In the genomic region with DNA sequence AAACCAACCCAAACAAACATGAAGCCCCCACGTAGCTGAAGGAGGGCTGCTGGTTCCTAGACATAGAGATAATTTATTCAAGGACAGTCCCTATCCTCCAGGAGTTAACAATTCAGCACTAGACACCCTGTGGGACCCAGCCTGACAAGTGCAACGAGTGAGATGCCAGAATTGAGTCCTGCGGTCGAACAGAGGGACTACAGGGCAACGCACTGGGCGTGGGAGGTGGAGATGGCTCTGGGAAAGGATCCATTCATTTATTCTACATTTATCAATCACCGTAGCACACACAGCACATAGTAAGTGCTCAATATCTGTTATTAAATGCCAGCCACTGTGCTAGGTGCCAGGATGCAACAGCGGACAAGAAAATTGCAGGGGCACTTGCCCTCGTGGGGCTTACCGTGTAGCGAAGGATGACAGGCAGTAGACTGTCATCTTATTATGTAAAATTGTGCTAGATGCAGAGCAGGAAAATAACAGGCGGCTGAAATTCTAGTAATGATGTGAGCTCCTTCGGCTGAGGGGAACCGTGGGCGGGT, we compare ENCODE assay signal across 8 cellular contexts. TPM values are rescaled to one million over a fixed set of nuclear protein-coding genes. Genes with fewer than 3 reads are reported as not detected.
DNase-seq lines count a peak whose midpoint lies in the region; ATAC-seq and TF ChIP-seq lines count a peak whose summit lies in the region.

No MANE protein-coding gene starts in this region.

- DNase-seq in NCI-H82 (lab: John Stamatoyannopoulos, UW) (peak; percentile 19), NCI-H82 treated with DMSO at 0.1 percent for 48 hours (lab: John Stamatoyannopoulos, UW; ENCODE audit: unreplicated experiment) (no peak), SK-N-MC (ENCODE audit: low read depth, low spot score) (no peak), esophagus muscularis mucosa (ENCODE audit: extremely low spot score) (no peak), trophoblast cell (no peak), NCI-H187 treated with DMSO at 0.1 percent for 48 hours (lab: John Stamatoyannopoulos, UW) (no peak), HPDE6-E6E7 (ENCODE audit: extremely low spot score) (no peak)

- H3K9ac ChIP-seq in SK-N-MC (ENCODE audit: insufficient read length) (peak overlapping the region; percentile 46), trophoblast cell (ENCODE audit: low read length) (no peak overlapping the region)

- intact Hi-C loops in esophagus muscularis mucosa (cut with DNase I) = no loop called here

- H3K4ac ChIP-seq in trophoblast cell (ENCODE audit: low read depth, low read length) = no peak overlapping the region

- peak in 1 of 3 experiments; percentile 12 for TF ChIP-seq CTCF in esophagus muscularis mucosa (IDR thresholded peaks at IDR 0.05)

- H3K27me3 ChIP-seq in esophagus muscularis mucosa = no peaks in the 10 kb centered on the region
- H3K27me3 ChIP-seq in trophoblast cell (ENCODE audit: insufficient read depth, low read length) = no peaks in the 10 kb centered on the region

- H3K27ac ChIP-seq in SK-N-MC (no peak overlapping the region), esophagus muscularis mucosa (replicated peaks in 1 of 4) (peak overlapping the region; percentile 81 to 92 (median 92)), trophoblast cell (ENCODE audit: low read depth, low read length) (no peak overlapping the region)

- peak overlapping the region; percentile 92 for H3K4me2 ChIP-seq in trophoblast cell (ENCODE audit: low read length)

- H4K12ac ChIP-seq in trophoblast cell (ENCODE audit: low read depth, low read length) = no peak overlapping the region

- no peak overlapping the region for H2BK120ac ChIP-seq in trophoblast cell (ENCODE audit: insufficient read depth, low read length, poor library complexity)

- TF ChIP-seq EP300 in esophagus muscularis mucosa (IDR thresholded peaks at IDR 0.05) = no peak

- no peak overlapping the region for H4K8ac ChIP-seq in trophoblast cell (ENCODE audit: low read depth, low read length)

- H2AK5ac ChIP-seq in trophoblast cell (ENCODE audit: low read length) = no peak overlapping the region

- H2BK12ac ChIP-seq in trophoblast cell (ENCODE audit: low read length) = no peak overlapping the region

- peaks cover 2% of the 10 kb centered on the region for H3K79me1 ChIP-seq in trophoblast cell (ENCODE audit: low read length)

- H3K4me3 ChIP-seq in SK-N-MC = peak overlapping the region; percentile 94
- peak overlapping the region; percentile 73 to 80 (median 78) for H3K4me3 ChIP-seq in esophagus muscularis mucosa
- H3K4me3 ChIP-seq in trophoblast cell (ENCODE audit: low read depth, low read length) = peak overlapping the region; percentile 94

- H2BK5ac ChIP-seq in trophoblast cell (ENCODE audit: low read depth, low read length, poor library complexity) = no peak overlapping the region

- peak overlapping the region; percentile 94 for H2AFZ ChIP-seq in trophoblast cell (ENCODE audit: insufficient read depth, low read length, poor library complexity)

- H3K36me3 ChIP-seq in SK-N-MC (ENCODE audit: insufficient read depth, low read length) (no peaks in the 10 kb centered on the region), esophagus muscularis mucosa (no peaks in the 10 kb centered on the region), trophoblast cell (ENCODE audit: control insufficient read depth in 1 of 2, insufficient read depth in 2 of 2, low read length in 2 of 2) (no peaks in the 10 kb centered on the region)

- ATAC-seq in HG03108 (IDR thresholded peaks at IDR 0.05; ENCODE audit: unreplicated experiment) = no peak

- no peak overlapping the region for H4K91ac ChIP-seq in trophoblast cell (ENCODE audit: low read depth, low read length)

- no peak overlapping the region for H3K18ac ChIP-seq in trophoblast cell (ENCODE audit: low read length)

- H3K9me3 ChIP-seq in SK-N-MC (ENCODE audit: low read depth, low read length) (no peaks in the 10 kb centered on the region), esophagus muscularis mucosa (no peaks in the 10 kb centered on the region), trophoblast cell (ENCODE audit: insufficient read depth, low read depth, low read length) (peaks cover 2% of the 10 kb centered on the region)

- no peaks in the 10 kb centered on the region for H3K79me2 ChIP-seq in trophoblast cell (ENCODE audit: control insufficient read depth, insufficient read depth, low read length, poor library complexity)

- no peak overlapping the region for H3K23ac ChIP-seq in trophoblast cell (ENCODE audit: low read length)

- H3K4me1 ChIP-seq in esophagus muscularis mucosa = peaks cover 22 to 38% (median 28%) of the 10 kb centered on the region in 4 donors
- peaks cover 4 to 9% of the 10 kb centered on the region in 2 experiments for H3K4me1 ChIP-seq in trophoblast cell (ENCODE audit: control insufficient read depth in 1 of 2, insufficient read depth in 2 of 2, low read length in 2 of 2)

- no peak overlapping the region for H3K14ac ChIP-seq in trophoblast cell (ENCODE audit: low read length)

- WGBS in esophagus muscularis mucosa = 16% methylated on average over 15 of the region's 15 CpGs
- no CpG with 5 or more reads among the region's 15 CpGs for WGBS in trophoblast cell (ENCODE audit: extremely low coverage, insufficient coverage, insufficient read length)

- TF ChIP-seq POLR2A in esophagus muscularis mucosa (IDR thresholded peaks at IDR 0.05; ENCODE audit: low read depth) = no peak

RNA-seq across cellular contexts. Expression of gene ARHGAP26, which starts 0.9 kb away (rescaled TPM):
- 10 to 100 TPM; 22.3 to 40.7 (median 28.2) TPM for total RNA-seq in esophagus muscularis mucosa
- polyA plus RNA-seq in trophoblast cell (2013) = 3.3 and 3.7 TPM in 2 replicates

Comparison
In these comparisons a context has a peak if more than half of its experiments do, and no peak if none do; other contexts are left out.
1. H3K27ac ChIP-seq: peak in esophagus muscularis mucosa (4 of 4); none in SK-N-MC (single experiment) and trophoblast cell (single experiment).
2. Peak in every context shown above with its lines, with median percentiles within 50 percentile points of each other: H3K4me3 ChIP-seq.